In the genomic region with DNA sequence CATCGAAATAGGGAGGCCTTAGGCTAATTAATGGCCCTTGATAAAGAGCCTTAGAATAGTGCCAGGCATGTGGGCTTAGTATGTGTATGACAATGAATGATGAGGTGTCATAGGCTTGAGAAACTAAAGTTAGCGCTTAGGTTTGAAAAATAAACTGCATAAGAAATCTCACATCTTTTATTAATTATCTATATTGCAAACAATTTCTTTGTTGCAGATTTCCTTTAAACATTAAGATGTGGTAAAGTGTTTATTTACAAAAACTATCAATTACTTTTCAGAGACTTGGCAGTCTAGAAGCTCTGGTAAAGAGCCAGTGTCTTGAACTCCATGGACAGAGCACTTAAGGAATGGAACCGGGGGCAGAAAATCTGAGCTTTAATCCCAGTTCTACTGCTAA, we compare ENCODE assay signal across 26 cellular contexts. TPM values are rescaled to one million over a fixed set of nuclear protein-coding genes. Genes with fewer than 3 reads are reported as not detected.
DNase-seq lines count a peak whose midpoint lies in the region; TF ChIP-seq lines count a peak whose summit lies in the region.
"Had no signal": no experiment of that assay in that cellular context is flagged by ENCODE, and none has a peak within 500 bp of the region (broad histone marks: within the 10 kb centered on the region; RNA-seq: fewer than 3 reads in every experiment).

No MANE protein-coding gene starts in this region.

- no peaks in the 10 kb centered on the region for H3K9me3 ChIP-seq in ascending aorta
- no peaks in the 10 kb centered on the region for H3K9me3 ChIP-seq in tibial artery
- H3K9me3 ChIP-seq in MM.1S (replicated peaks; ENCODE audit: insufficient read depth, low read length), result no peaks in the 10 kb centered on the region
- H3K9me3 ChIP-seq: BE2C, right lobe of liver, tibial nerve had no signal

- H3K9me3 Mint-ChIP-seq in Calu3 (ENCODE audit: low read depth, unreplicated experiment), result no peaks in the 10 kb centered on the region
- H3K9me3 Mint-ChIP-seq in mesothelial cell of epicardium, result no peaks in the 10 kb centered on the region
- H3K9me3 Mint-ChIP-seq: central memory CD8-positive, alpha-beta T cell; stimulated activated naive CD8-positive, alpha-beta T cell treated with anti-CD3 and anti-CD28 coated beads, Interleukin-15, Interleukin-2, amounts not matched to agents 100 ng/mL and 50 ng/mL, for 24 hours; T-helper 1 cell treated with Interleukin-12 subunit alpha and Interleukin-12 subunit beta and Interleukin-4 antibody, amounts not matched to agents 30 μg/mL and 1 μg/mL, for 36 hours had no signal

- no peak overlapping the region for H3K4me2 ChIP-seq in MM.1S (ENCODE audit: low read depth, low read length)
- H3K4me2 ChIP-seq: KMS-11 had no signal

- H3K27ac ChIP-seq in ascending aorta (peak overlapping the region; percentile 93 to 95), tibial artery (peak overlapping the region; percentile 58 to 87), MM.1S (ENCODE audit: low read length) (no peak overlapping the region)
- H3K27ac ChIP-seq: KMS-11, right lobe of liver had no signal

- H3K36me3 Mint-ChIP-seq in Calu3 (ENCODE audit: insufficient read depth, unreplicated experiment), result no peaks in the 10 kb centered on the region
- peaks cover 2% of the 10 kb centered on the region for H3K36me3 Mint-ChIP-seq in mesothelial cell of epicardium

- no peaks in the 10 kb centered on the region for H3F3A ChIP-seq in MM.1S (ENCODE audit: insufficient read depth, low read length)

- H3K27me3 ChIP-seq in ascending aorta, result no peaks in the 10 kb centered on the region
- H3K27me3 ChIP-seq in tibial artery, result no peaks in the 10 kb centered on the region
- no peaks in the 10 kb centered on the region for H3K27me3 ChIP-seq in MM.1S (replicated peaks; ENCODE audit: insufficient read depth, low read length)
- H3K27me3 ChIP-seq: BE2C, right lobe of liver, tibial nerve had no signal

- H3K27me3 Mint-ChIP-seq in Calu3 (ENCODE audit: unreplicated experiment) (no peaks in the 10 kb centered on the region), mesothelial cell of epicardium (ENCODE audit: low read depth) (no peaks in the 10 kb centered on the region)

- no TSS peak for BruUV-seq in Calu3 (replicated peaks; lab: Mats Ljungman, UMichigan)

- DNase-seq in GM03348 (ENCODE audit: low spot score) (peak; percentile 51), ascending aorta (ENCODE audit: low spot score in 2 of 2) (no peak), fibroblast of gingiva (ENCODE audit: low read depth) (peak; percentile 87), tibial artery (no peak), MM.1S (no peak), Calu3 (no peak), mesothelial cell of epicardium (ENCODE audit: low spot score in 2 of 2, unreplicated experiment in 2 of 2) (no peak)
- DNase-seq: activated CD4-positive, alpha-beta T cell treated with anti-CD3 and anti-CD28 coated beads for 4 hours; activated naive CD4-positive, alpha-beta T cell treated with Interleukin-2 at 50 U/mL for 16 hours; activated T-cell treated with anti-CD3 and anti-CD28 coated beads, Interleukin-2, amount 50 U/mL, for 48 hours; amniotic stem cell; BE2C; GOT3; kidney glomerular epithelial cell; NCI-H1694; NCI-H524 treated with DMSO at 0.1 percent for 48 hours; NK-92 treated with Interleukin-12 subunit alpha and Interleukin-12 subunit beta, amount 100 ng/mL, for 24 hours; posterior cingulate gyrus; right lobe of liver; SIG-M5 had no signal

- H3K4me3 Mint-ChIP-seq in Calu3 (ENCODE audit: low read depth, unreplicated experiment) (no peak overlapping the region), mesothelial cell of epicardium (no peak overlapping the region)
- H3K4me3 Mint-ChIP-seq: central memory CD8-positive, alpha-beta T cell; stimulated activated naive CD8-positive, alpha-beta T cell treated with anti-CD3 and anti-CD28 coated beads, Interleukin-15, Interleukin-2, amounts not matched to agents 100 ng/mL and 50 ng/mL, for 24 hours; T-helper 1 cell treated with Interleukin-12 subunit alpha and Interleukin-12 subunit beta and Interleukin-4 antibody, amounts not matched to agents 30 μg/mL and 1 μg/mL, for 36 hours had no signal

- no peaks in the 10 kb centered on the region for H4K20me1 ChIP-seq in MM.1S (ENCODE audit: insufficient read depth, low read length)

- H3K4me1 ChIP-seq in ascending aorta (peaks cover 19 to 79% of the 10 kb centered on the region in 2 donors), tibial artery (peaks cover 0 to 96% (median 54%) of the 10 kb centered on the region in 4 donors), MM.1S (ENCODE audit: low read length) (no peaks in the 10 kb centered on the region)
- H3K4me1 ChIP-seq: right lobe of liver had no signal

- H3K27ac Mint-ChIP-seq in Calu3 (ENCODE audit: unreplicated experiment) (no peak overlapping the region), mesothelial cell of epicardium (no peak overlapping the region)
- H3K27ac Mint-ChIP-seq: stimulated activated naive CD8-positive, alpha-beta T cell treated with anti-CD3 and anti-CD28 coated beads, Interleukin-15, Interleukin-2, amounts not matched to agents 100 ng/mL and 50 ng/mL, for 24 hours; T-helper 1 cell treated with Interleukin-12 subunit alpha and Interleukin-12 subunit beta and Interleukin-4 antibody, amounts not matched to agents 30 μg/mL and 1 μg/mL, for 36 hours had no signal

- TF ChIP-seq CTCF in ascending aorta (IDR thresholded peaks at IDR 0.05), result no peak
- TF ChIP-seq CTCF in tibial artery (IDR thresholded peaks at IDR 0.05), result no peak
- TF ChIP-seq CTCF in MM.1S (IDR thresholded peaks at IDR 0.05; ENCODE audit: low read length), result no peak
- no peak for TF ChIP-seq CTCF in Calu3 (IDR thresholded peaks at IDR 0.05; ENCODE audit: unreplicated experiment)
- no peak for TF ChIP-seq CTCF in mesothelial cell of epicardium (IDR thresholded peaks at IDR 0.05; ENCODE audit: unreplicated experiment)

- no peak overlapping the region for H3K4me3 ChIP-seq in ascending aorta
- no peak overlapping the region for H3K4me3 ChIP-seq in tibial artery
- no peak overlapping the region for H3K4me3 ChIP-seq in MM.1S (ENCODE audit: low read length)
- H3K4me3 ChIP-seq: lung, right lobe of liver, tibial nerve had no signal

- H3K9ac ChIP-seq in MM.1S (ENCODE audit: low read length), result no peak overlapping the region
- H3K9ac ChIP-seq: KMS-11 had no signal

- CTCF ChIA-PET in Calu3 (lab: Charles Lee), result no interaction called here

- no peaks in the 10 kb centered on the region for H3K9me2 ChIP-seq in MM.1S (replicated peaks; ENCODE audit: insufficient read depth, low read length)

- H3K4me1 Mint-ChIP-seq in Calu3 (ENCODE audit: low read depth, unreplicated experiment), result peaks cover 21% of the 10 kb centered on the region
- H3K4me1 Mint-ChIP-seq in mesothelial cell of epicardium, result peaks cover 43% of the 10 kb centered on the region
- H3K4me1 Mint-ChIP-seq: central memory CD8-positive, alpha-beta T cell had no signal

- H3K36me3 ChIP-seq in ascending aorta (no peaks in the 10 kb centered on the region), tibial artery (no peaks in the 10 kb centered on the region), MM.1S (replicated peaks; ENCODE audit: insufficient read depth, low read length) (no peaks in the 10 kb centered on the region)
- H3K36me3 ChIP-seq: right lobe of liver, tibial nerve had no signal

- no peaks in the 10 kb centered on the region for H3K79me2 ChIP-seq in MM.1S (ENCODE audit: low read length)

- H2AFZ ChIP-seq in MM.1S (ENCODE audit: low read length), result no peak overlapping the region

- intact Hi-C loops in ascending aorta (cut with DNase I) (no loop called here), tibial artery (cut with DNase I; ENCODE audit: low total_unique reads) (no loop called here), Calu3 (cut with micrococcal nuclease; ENCODE audit: unreplicated experiment) (loop anchor here (10.0 kb wide), 2 partner anchors 174 to 346 kb away; no protein-coding TSS in a partner anchor)

RNA-seq across cellular contexts. Expression of gene MAP1B, which starts 23.1 kb away (rescaled TPM):
- total RNA-seq in ascending aorta (1,059 TPM), Calu3 (2022) (21.5 and 34.6 TPM in 2 replicates), mesothelial cell of epicardium (60.8 to 61.2 TPM (median 61.0 TPM) in 3 replicates)

Comparison
In these comparisons a context has a peak if more than half of its experiments do, and no peak if none do; other contexts are left out.
1. DNase-seq: peak in GM03348 (single experiment) and fibroblast of gingiva (single experiment); none in ascending aorta (0 of 2), tibial artery (0 of 2), MM.1S (single experiment), Calu3 (single experiment) and mesothelial cell of epicardium (0 of 2).
2. RNA of gene MAP1B, which starts 23.1 kb away (total RNA-seq): 1,059 TPM in ascending aorta (single experiment); 60.8 to 61.2 TPM in mesothelial cell of epicardium and 21.5 to 34.6 TPM in Calu3; every median in the first group is over 10 times any median in the second.